In the genomic region with DNA sequence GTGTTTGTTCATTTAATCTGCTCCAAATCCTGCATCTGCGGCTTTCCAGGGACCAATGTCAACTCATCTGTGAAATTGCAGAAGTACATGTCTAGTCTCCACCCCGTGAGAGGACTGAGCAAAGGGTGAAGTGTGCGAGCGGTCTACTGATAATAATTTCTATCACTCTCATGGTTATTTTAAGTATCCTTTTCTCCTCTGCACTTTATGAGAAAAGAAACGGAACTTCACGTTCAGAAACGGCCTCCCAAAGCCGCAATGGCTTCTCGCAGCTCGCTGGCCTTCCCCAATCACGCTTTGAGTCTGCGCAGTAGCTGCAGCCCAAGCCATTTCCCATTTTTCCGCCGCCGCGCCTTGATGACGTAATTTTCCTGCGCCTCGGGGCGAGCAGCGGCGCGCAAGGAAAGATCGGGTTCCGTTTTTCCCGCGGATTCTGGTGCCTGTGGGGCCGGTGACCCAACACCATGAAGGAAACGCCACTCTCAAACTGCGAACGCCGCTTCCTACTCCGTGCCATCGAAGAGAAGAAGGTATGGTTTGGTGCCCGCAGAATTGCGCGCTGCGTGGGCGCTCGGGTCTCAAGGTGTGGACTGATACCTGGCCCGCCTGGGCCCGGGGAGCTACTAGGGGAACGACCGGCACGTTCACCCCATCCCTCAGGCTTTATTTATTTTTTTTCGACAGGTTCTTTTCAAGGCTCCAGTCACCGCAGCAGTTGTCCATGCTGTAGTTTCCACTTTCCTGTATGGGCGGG, we compare ENCODE assay signal across 1 cellular context.
TF ChIP-seq lines count a peak whose summit lies in the region.

A gene with protein sequence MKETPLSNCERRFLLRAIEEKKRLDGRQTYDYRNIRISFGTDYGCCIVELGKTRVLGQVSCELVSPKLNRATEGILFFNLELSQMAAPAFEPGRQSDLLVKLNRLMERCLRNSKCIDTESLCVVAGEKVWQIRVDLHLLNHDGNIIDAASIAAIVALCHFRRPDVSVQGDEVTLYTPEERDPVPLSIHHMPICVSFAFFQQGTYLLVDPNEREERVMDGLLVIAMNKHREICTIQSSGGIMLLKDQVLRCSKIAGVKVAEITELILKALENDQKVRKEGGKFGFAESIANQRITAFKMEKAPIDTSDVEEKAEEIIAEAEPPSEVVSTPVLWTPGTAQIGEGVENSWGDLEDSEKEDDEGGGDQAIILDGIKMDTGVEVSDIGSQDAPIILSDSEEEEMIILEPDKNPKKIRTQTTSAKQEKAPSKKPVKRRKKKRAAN (plus strand): TSS at position 363 of the 754 bp plus-strand sequence. CDS start 102 bp downstream, at position 465.

TF ChIP-seq in HepG2, 621 proteins besides CTCF, POLR2A, EP300 and RAD21 (continued from another document and continues in another):
- TF ChIP-seq, protein P1, sequence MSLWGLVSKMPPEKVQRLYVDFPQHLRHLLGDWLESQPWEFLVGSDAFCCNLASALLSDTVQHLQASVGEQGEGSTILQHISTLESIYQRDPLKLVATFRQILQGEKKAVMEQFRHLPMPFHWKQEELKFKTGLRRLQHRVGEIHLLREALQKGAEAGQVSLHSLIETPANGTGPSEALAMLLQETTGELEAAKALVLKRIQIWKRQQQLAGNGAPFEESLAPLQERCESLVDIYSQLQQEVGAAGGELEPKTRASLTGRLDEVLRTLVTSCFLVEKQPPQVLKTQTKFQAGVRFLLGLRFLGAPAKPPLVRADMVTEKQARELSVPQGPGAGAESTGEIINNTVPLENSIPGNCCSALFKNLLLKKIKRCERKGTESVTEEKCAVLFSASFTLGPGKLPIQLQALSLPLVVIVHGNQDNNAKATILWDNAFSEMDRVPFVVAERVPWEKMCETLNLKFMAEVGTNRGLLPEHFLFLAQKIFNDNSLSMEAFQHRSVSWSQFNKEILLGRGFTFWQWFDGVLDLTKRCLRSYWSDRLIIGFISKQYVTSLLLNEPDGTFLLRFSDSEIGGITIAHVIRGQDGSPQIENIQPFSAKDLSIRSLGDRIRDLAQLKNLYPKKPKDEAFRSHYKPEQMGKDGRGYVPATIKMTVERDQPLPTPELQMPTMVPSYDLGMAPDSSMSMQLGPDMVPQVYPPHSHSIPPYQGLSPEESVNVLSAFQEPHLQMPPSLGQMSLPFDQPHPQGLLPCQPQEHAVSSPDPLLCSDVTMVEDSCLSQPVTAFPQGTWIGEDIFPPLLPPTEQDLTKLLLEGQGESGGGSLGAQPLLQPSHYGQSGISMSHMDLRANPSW (CRISPR knock-in tag; IDR thresholded peaks at IDR 0.05; ENCODE audit: borderline replicate concordance), result peak; percentile 76; the same call in 1 of the 2 replicates
- TF ChIP-seq ZNF781 (CRISPR knock-in tag; IDR thresholded peaks at IDR 0.05; ENCODE audit: borderline replicate concordance, not compliant biosample characterization), result peak; percentile 88
- no peak for TF ChIP-seq ZNF33A (CRISPR knock-in tag; IDR thresholded peaks at IDR 0.05; ENCODE audit: borderline replicate concordance)
- no peak for TF ChIP-seq XBP1 (CRISPR knock-in tag; IDR thresholded peaks at IDR 0.05)
- TF ChIP-seq XRCC5 (optimal IDR thresholded peaks at IDR 0.05; ENCODE audit: low read length), result peak; percentile 26
- TF ChIP-seq ZNF816 (CRISPR knock-in tag; IDR thresholded peaks at IDR 0.05; ENCODE audit: borderline replicate concordance), result no peak; the same call in 1 of the 2 replicates
- TF ChIP-seq SP4 (CRISPR knock-in tag; IDR thresholded peaks at IDR 0.05), result peak; percentile 77
- TF ChIP-seq, protein P2, sequence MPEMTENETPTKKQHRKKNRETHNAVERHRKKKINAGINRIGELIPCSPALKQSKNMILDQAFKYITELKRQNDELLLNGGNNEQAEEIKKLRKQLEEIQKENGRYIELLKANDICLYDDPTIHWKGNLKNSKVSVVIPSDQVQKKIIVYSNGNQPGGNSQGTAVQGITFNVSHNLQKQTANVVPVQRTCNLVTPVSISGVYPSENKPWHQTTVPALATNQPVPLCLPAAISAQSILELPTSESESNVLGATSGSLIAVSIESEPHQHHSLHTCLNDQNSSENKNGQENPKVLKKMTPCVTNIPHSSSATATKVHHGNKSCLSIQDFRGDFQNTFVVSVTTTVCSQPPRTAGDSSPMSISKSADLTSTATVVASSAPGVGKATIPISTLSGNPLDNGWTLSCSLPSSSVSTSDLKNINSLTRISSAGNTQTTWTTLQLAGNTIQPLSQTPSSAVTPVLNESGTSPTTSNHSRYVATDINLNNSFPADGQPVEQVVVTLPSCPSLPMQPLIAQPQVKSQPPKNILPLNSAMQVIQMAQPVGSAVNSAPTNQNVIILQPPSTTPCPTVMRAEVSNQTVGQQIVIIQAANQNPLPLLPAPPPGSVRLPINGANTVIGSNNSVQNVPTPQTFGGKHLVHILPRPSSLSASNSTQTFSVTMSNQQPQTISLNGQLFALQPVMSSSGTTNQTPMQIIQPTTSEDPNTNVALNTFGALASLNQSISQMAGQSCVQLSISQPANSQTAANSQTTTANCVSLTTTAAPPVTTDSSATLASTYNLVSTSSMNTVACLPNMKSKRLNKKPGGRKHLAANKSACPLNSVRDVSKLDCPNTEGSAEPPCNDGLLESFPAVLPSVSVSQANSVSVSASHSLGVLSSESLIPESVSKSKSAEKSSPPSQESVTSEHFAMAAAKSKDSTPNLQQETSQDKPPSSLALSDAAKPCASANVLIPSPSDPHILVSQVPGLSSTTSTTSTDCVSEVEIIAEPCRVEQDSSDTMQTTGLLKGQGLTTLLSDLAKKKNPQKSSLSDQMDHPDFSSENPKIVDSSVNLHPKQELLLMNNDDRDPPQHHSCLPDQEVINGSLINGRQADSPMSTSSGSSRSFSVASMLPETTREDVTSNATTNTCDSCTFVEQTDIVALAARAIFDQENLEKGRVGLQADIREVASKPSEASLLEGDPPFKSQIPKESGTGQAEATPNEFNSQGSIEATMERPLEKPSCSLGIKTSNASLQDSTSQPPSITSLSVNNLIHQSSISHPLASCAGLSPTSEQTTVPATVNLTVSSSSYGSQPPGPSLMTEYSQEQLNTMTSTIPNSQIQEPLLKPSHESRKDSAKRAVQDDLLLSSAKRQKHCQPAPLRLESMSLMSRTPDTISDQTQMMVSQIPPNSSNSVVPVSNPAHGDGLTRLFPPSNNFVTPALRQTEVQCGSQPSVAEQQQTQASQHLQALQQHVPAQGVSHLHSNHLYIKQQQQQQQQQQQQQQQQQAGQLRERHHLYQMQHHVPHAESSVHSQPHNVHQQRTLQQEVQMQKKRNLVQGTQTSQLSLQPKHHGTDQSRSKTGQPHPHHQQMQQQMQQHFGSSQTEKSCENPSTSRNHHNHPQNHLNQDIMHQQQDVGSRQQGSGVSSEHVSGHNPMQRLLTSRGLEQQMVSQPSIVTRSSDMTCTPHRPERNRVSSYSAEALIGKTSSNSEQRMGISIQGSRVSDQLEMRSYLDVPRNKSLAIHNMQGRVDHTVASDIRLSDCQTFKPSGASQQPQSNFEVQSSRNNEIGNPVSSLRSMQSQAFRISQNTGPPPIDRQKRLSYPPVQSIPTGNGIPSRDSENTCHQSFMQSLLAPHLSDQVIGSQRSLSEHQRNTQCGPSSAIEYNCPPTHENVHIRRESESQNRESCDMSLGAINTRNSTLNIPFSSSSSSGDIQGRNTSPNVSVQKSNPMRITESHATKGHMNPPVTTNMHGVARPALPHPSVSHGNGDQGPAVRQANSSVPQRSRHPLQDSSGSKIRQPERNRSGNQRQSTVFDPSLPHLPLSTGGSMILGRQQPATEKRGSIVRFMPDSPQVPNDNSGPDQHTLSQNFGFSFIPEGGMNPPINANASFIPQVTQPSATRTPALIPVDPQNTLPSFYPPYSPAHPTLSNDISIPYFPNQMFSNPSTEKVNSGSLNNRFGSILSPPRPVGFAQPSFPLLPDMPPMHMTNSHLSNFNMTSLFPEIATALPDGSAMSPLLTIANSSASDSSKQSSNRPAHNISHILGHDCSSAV (CRISPR knock-in tag; IDR thresholded peaks at IDR 0.05; ENCODE audit: borderline replicate concordance), result 0 out of 2 replicates have a peak, but pooled peaks have one; percentile 66
- no peak for TF ChIP-seq MED8 (CRISPR knock-in tag; IDR thresholded peaks at IDR 0.05; ENCODE audit: insufficient replicate concordance)
- TF ChIP-seq NFE2L1 (CRISPR knock-in tag; IDR thresholded peaks at IDR 0.05; ENCODE audit: borderline replicate concordance), result no peak
- TF ChIP-seq KDM1A (CRISPR knock-in tag; IDR thresholded peaks at IDR 0.05), result no peak
- peak; percentile 92 for TF ChIP-seq ZNF350 (CRISPR knock-in tag; IDR thresholded peaks at IDR 0.05; ENCODE audit: borderline replicate concordance, low read depth)
- peak; percentile 70; the same call in 1 of the 2 replicates for TF ChIP-seq ISL2 (CRISPR knock-in tag; IDR thresholded peaks at IDR 0.05)
- TF ChIP-seq, protein P3, sequence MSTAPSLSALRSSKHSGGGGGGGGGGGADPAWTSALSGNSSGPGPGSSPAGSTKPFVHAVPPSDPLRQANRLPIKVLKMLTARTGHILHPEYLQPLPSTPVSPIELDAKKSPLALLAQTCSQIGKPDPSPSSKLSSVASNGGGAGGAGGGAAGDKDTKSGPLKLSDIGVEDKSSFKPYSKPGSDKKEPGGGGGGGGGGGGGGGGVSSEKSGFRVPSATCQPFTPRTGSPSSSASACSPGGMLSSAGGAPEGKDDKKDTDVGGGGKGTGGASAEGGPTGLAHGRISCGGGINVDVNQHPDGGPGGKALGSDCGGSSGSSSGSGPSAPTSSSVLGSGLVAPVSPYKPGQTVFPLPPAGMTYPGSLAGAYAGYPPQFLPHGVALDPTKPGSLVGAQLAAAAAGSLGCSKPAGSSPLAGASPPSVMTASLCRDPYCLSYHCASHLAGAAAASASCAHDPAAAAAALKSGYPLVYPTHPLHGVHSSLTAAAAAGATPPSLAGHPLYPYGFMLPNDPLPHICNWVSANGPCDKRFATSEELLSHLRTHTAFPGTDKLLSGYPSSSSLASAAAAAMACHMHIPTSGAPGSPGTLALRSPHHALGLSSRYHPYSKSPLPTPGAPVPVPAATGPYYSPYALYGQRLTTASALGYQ (CRISPR knock-in tag; IDR thresholded peaks at IDR 0.05), result no peak
- TF ChIP-seq SOX6 (IDR thresholded peaks at IDR 0.05), result no peak
- TF ChIP-seq SOX6 (CRISPR knock-in tag; IDR thresholded peaks at IDR 0.05), result no peak; the same call in 1 of the 2 replicates
- TF ChIP-seq KDM6A (CRISPR knock-in tag; IDR thresholded peaks at IDR 0.05; ENCODE audit: low read depth), result no peak
- no peak for TF ChIP-seq HDAC6 (IDR thresholded peaks at IDR 0.05; ENCODE audit: low read depth, low read length)
- TF ChIP-seq, protein P4, sequence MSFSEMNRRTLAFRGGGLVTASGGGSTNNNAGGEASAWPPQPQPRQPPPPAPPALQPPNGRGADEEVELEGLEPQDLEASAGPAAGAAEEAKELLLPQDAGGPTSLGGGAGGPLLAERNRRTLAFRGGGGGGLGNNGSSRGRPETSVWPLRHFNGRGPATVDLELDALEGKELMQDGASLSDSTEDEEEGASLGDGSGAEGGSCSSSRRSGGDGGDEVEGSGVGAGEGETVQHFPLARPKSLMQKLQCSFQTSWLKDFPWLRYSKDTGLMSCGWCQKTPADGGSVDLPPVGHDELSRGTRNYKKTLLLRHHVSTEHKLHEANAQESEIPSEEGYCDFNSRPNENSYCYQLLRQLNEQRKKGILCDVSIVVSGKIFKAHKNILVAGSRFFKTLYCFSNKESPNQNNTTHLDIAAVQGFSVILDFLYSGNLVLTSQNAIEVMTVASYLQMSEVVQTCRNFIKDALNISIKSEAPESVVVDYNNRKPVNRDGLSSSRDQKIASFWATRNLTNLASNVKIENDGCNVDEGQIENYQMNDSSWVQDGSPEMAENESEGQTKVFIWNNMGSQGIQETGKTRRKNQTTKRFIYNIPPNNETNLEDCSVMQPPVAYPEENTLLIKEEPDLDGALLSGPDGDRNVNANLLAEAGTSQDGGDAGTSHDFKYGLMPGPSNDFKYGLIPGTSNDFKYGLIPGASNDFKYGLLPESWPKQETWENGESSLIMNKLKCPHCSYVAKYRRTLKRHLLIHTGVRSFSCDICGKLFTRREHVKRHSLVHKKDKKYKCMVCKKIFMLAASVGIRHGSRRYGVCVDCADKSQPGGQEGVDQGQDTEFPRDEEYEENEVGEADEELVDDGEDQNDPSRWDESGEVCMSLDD (CRISPR knock-in tag; IDR thresholded peaks at IDR 0.05; ENCODE audit: borderline replicate concordance), result 0 out of 2 replicates have a peak, but pooled peaks have one; percentile 30
- TF ChIP-seq ZNF234 (CRISPR knock-in tag; conservative IDR thresholded peaks at IDR 0.05), result no peak
- TF ChIP-seq, protein P5, sequence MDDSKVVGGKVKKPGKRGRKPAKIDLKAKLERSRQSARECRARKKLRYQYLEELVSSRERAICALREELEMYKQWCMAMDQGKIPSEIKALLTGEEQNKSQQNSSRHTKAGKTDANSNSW (CRISPR knock-in tag; IDR thresholded peaks at IDR 0.05; ENCODE audit: borderline replicate concordance), result 0 out of 2 replicates have a peak, but pooled peaks have one; percentile 51
- TF ChIP-seq, protein P6, sequence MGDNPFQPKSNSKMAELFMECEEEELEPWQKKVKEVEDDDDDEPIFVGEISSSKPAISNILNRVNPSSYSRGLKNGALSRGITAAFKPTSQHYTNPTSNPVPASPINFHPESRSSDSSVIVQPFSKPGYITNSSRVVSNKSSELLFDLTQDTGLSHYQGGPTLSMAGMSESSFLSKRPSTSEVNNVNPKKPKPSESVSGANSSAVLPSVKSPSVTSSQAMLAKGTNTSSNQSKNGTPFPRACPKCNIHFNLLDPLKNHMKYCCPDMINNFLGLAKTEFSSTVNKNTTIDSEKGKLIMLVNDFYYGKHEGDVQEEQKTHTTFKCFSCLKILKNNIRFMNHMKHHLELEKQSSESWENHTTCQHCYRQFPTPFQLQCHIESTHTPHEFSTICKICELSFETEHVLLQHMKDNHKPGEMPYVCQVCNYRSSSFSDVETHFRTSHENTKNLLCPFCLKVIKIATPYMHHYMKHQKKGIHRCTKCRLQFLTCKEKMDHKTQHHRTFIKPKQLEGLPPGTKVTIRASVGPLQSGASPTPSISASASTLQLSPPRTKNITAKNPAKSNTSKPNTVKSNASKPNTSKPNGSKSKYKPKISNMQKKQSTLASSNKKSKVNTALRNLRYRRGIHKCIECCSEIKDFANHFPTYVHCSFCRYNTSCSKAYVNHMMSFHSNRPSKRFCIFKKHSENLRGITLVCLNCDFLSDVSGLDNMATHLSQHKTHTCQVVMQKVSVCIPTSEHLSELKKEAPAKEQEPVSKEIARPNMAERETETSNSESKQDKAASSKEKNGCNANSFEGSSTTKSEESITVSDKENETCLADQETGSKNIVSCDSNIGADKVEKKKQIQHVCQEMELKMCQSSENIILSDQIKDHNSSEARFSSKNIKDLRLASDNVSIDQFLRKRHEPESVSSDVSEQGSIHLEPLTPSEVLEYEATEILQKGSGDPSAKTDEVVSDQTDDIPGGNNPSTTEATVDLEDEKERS (CRISPR knock-in tag; IDR thresholded peaks at IDR 0.05), result peak; percentile 81; the same call in 1 of the 2 replicates
- TF ChIP-seq SMAD9 (CRISPR knock-in tag; IDR thresholded peaks at IDR 0.05), result no peak
- TF ChIP-seq MIER3 (CRISPR knock-in tag; IDR thresholded peaks at IDR 0.05; ENCODE audit: borderline replicate concordance), result peak; percentile 74; the same call in 1 of the 2 replicates
- TF ChIP-seq, protein P7, sequence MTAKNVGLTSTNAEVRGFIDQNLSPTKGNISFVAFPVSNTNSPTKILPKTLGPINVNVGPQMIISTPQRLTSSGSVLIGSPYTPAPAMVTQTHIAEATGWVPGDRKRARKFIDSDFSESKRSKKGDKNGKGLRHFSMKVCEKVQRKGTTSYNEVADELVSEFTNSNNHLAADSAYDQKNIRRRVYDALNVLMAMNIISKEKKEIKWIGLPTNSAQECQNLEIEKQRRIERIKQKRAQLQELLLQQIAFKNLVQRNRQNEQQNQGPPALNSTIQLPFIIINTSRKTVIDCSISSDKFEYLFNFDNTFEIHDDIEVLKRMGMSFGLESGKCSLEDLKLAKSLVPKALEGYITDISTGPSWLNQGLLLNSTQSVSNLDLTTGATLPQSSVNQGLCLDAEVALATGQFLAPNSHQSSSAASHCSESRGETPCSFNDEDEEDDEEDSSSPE (CRISPR knock-in tag; IDR thresholded peaks at IDR 0.05), result peak; percentile 98
